40 cellular contexts compared by ENCODE assay signal in genomic region chr3:69850849-69851248, GRCh38.
"Had no signal": no experiment of that assay in that cellular context is flagged by ENCODE, and none has a peak within 500 bp of the region (broad histone marks: within the 10 kb centered on the region; RNA-seq: fewer than 3 reads in every experiment).

No MANE protein-coding gene starts in this region.

- H3K27me3 ChIP-seq: adrenal gland, ascending aorta, body of pancreas, brain microvascular endothelial cell, breast epithelium, cardiac muscle cell had no signal

- H3K27me3 Mint-ChIP-seq: activated naive CD4-positive, alpha-beta T cell treated with anti-CD3 and anti-CD28 coated beads, Interleukin-2, amount 10 ng/mL, durations not matched to agents 7 days and 5 days; activated naive CD4-positive, alpha-beta T cell treated with anti-CD3 and anti-CD28 coated beads, Interleukin-2, amount 50 U/mL, for 24 hours; activated naive CD8-positive, alpha-beta T cell; activated naive CD8-positive, alpha-beta T cell treated with anti-CD3 and anti-CD28 coated beads, Interleukin-2, amount 10 ng/mL, durations not matched to agents 7 days and 5 days; activated T-cell treated with anti-CD3 and anti-CD28 coated beads, Interleukin-2, amount 50 U/mL, for 24 hours; activated T-helper 17 cell treated with anti-CD3 and anti-CD28 coated beads, Interleukin-2, amount 50 U/mL, for 72 hours; brain; central memory CD8-positive, alpha-beta T cell had no signal

- H3K4me3 ChIP-seq: adrenal gland, ascending aorta, body of pancreas, breast epithelium, cardiac muscle cell had no signal

- H3K4me1 Mint-ChIP-seq: activated naive CD4-positive, alpha-beta T cell treated with anti-CD3 and anti-CD28 coated beads, Interleukin-2, amount 10 ng/mL, durations not matched to agents 7 days and 5 days; activated naive CD4-positive, alpha-beta T cell treated with anti-CD3 and anti-CD28 coated beads, Interleukin-2, amount 50 U/mL, for 24 hours; activated naive CD8-positive, alpha-beta T cell treated with anti-CD3 and anti-CD28 coated beads for 36 hours; activated naive CD8-positive, alpha-beta T cell treated with anti-CD3 and anti-CD28 coated beads, Interleukin-2, amount 10 ng/mL, durations not matched to agents 7 days and 5 days; activated naive CD8-positive, alpha-beta T cell treated with anti-CD3 and anti-CD28 coated beads, Interleukin-2, amount 50 U/mL, for 24 hours; activated T-helper 17 cell treated with anti-CD3 and anti-CD28 coated beads, Interleukin-2, amount 50 U/mL, for 72 hours; central memory CD8-positive, alpha-beta T cell had no signal

- ATAC-seq: activated naive CD4-positive, alpha-beta T cell treated with anti-CD3 and anti-CD28 coated beads, Interleukin-2, amount 50 U/mL, for 72 hours; activated naive CD8-positive, alpha-beta T cell treated with anti-CD3 and anti-CD28 coated beads, Interleukin-2, amount 50 U/mL, for 24 hours; activated T-cell treated with anti-CD3 and anti-CD28 coated beads, Interleukin-2, amount 50 U/mL, for 4 hours; activated T-cell treated with anti-CD3 and anti-CD28 coated beads, Interleukin-2, amount 50 U/mL, for 72 hours; activated T-helper 17 cell treated with anti-CD3 and anti-CD28 coated beads, Interleukin-2, amount 50 U/mL, for 72 hours; body of pancreas had no signal

- H3K9me3 Mint-ChIP-seq: activated naive CD4-positive, alpha-beta T cell treated with anti-CD3 and anti-CD28 coated beads for 36 hours; activated naive CD4-positive, alpha-beta T cell treated with anti-CD3 and anti-CD28 coated beads, Interleukin-2, amount 10 ng/mL, durations not matched to agents 7 days and 5 days; activated naive CD4-positive, alpha-beta T cell treated with anti-CD3 and anti-CD28 coated beads, Interleukin-2, amount 50 U/mL, for 24 hours; activated naive CD8-positive, alpha-beta T cell treated with anti-CD3 and anti-CD28 coated beads, Interleukin-2, amount 10 ng/mL, durations not matched to agents 7 days and 5 days; activated naive CD8-positive, alpha-beta T cell treated with anti-CD3 and anti-CD28 coated beads, Interleukin-2, amount 50 U/mL, for 24 hours; activated T-cell treated with anti-CD3 and anti-CD28 coated beads, Interleukin-2, amount 50 U/mL, for 72 hours; activated T-helper 1 cell treated with anti-CD3 and anti-CD28 coated beads, Interleukin-12 subunit alpha, Interleukin-12 subunit beta, Interleukin-2, Interleukin-4 antibody, amounts not matched to agents 30 ng/mL and 10 ng/mL and 1 ng/mL, durations not matched to agents 14 hours and 24 hours and 36 hours; activated T-helper 17 cell treated with anti-CD3 and anti-CD28 coated beads, Interleukin-2, amount 50 U/mL, for 72 hours; activated T-helper 2 cell treated with anti-CD3 and anti-CD28 coated beads, Interferon-gamma antibody, Interleukin-2, Interleukin-4, amounts not matched to agents 10 μg/mL and 5 μg/mL and 100 μg/mL, durations not matched to agents 14 hours and 24 hours and 36 hours; brain had no signal

- H3K4me3 Mint-ChIP-seq: activated naive CD4-positive, alpha-beta T cell treated with anti-CD3 and anti-CD28 coated beads for 36 hours; activated naive CD4-positive, alpha-beta T cell treated with anti-CD3 and anti-CD28 coated beads, Interleukin-2, amount 10 ng/mL, durations not matched to agents 7 days and 5 days; activated naive CD4-positive, alpha-beta T cell treated with anti-CD3 and anti-CD28 coated beads, Interleukin-2, amount 50 U/mL, for 24 hours; activated naive CD8-positive, alpha-beta T cell; activated naive CD8-positive, alpha-beta T cell treated with anti-CD3 and anti-CD28 coated beads for 36 hours; activated naive CD8-positive, alpha-beta T cell treated with anti-CD3 and anti-CD28 coated beads, Interleukin-2, amount 10 ng/mL, durations not matched to agents 7 days and 5 days; activated naive CD8-positive, alpha-beta T cell treated with anti-CD3 and anti-CD28 coated beads, Interleukin-2, amount 50 U/mL, for 24 hours; activated T-cell treated with anti-CD3 and anti-CD28 coated beads, Interleukin-2, amount 50 U/mL, for 24 hours; activated T-cell treated with anti-CD3 and anti-CD28 coated beads, Interleukin-2, amount 50 U/mL, for 4 hours; activated T-cell treated with anti-CD3 and anti-CD28 coated beads, Interleukin-2, amount 50 U/mL, for 72 hours; activated T-helper 1 cell treated with anti-CD3 and anti-CD28 coated beads, Interleukin-12 subunit alpha, Interleukin-12 subunit beta, Interleukin-2, Interleukin-4 antibody, amounts not matched to agents 30 ng/mL and 10 ng/mL and 1 ng/mL, durations not matched to agents 14 hours and 24 hours and 36 hours; activated T-helper 17 cell treated with anti-CD3 and anti-CD28 coated beads, Interleukin-2, amount 50 U/mL, for 72 hours; brain; central memory CD8-positive, alpha-beta T cell had no signal

- H3K4me1 ChIP-seq: breast epithelium had no signal

- H3K27ac ChIP-seq: adrenal gland, ascending aorta, body of pancreas, brain microvascular endothelial cell, breast epithelium, cardiac muscle cell had no signal

- H3K36me3 Mint-ChIP-seq: activated naive CD4-positive, alpha-beta T cell treated with anti-CD3 and anti-CD28 coated beads, Interleukin-2, amount 10 ng/mL, durations not matched to agents 7 days and 5 days; activated naive CD4-positive, alpha-beta T cell treated with anti-CD3 and anti-CD28 coated beads, Interleukin-2, amount 50 U/mL, for 24 hours; activated naive CD4-positive, alpha-beta T cell treated with anti-CD3 and anti-CD28 coated beads, Interleukin-2, amount 50 U/mL, for 72 hours; activated naive CD8-positive, alpha-beta T cell; activated naive CD8-positive, alpha-beta T cell treated with anti-CD3 and anti-CD28 coated beads for 36 hours; activated naive CD8-positive, alpha-beta T cell treated with anti-CD3 and anti-CD28 coated beads, Interleukin-2, amount 10 ng/mL, durations not matched to agents 7 days and 5 days; brain had no signal

- H3K36me3 ChIP-seq: adrenal gland, ascending aorta, brain microvascular endothelial cell, breast epithelium, cardiac muscle cell had no signal

- DNase-seq: activated effector memory CD4-positive, alpha-beta T cell treated with anti-CD3 and anti-CD28 coated beads, Interleukin-2, amount 50 U/mL, for 16 hours; activated effector memory CD4-positive, alpha-beta T cell treated with Interleukin-2 at 50 U/mL for 16 hours; activated gamma-delta T cell; activated gamma-delta T cell treated with Interleukin-2 at 50 U/mL for 16 hours; activated naive CD4-positive, alpha-beta T cell; activated naive CD4-positive, alpha-beta T cell treated with anti-CD3 and anti-CD28 coated beads for 36 hours; activated naive CD4-positive, alpha-beta T cell treated with anti-CD3 and anti-CD28 coated beads, Interleukin-2, amount 10 ng/mL, durations not matched to agents 7 days and 5 days; activated naive CD4-positive, alpha-beta T cell treated with anti-CD3 and anti-CD28 coated beads, Interleukin-2, amount 50 U/mL, for 16 hours; activated naive CD4-positive, alpha-beta T cell treated with Interleukin-2 at 50 U/mL for 16 hours; activated naive CD8-positive, alpha-beta T cell treated with anti-CD3 and anti-CD28 coated beads for 36 hours; activated naive CD8-positive, alpha-beta T cell treated with anti-CD3 and anti-CD28 coated beads, Interleukin-2, amount 10 ng/mL, durations not matched to agents 7 days and 5 days; activated naive CD8-positive, alpha-beta T cell treated with anti-CD3 and anti-CD28 coated beads, Interleukin-2, amount 50 U/mL, for 24 hours; activated T-cell treated with anti-CD3 and anti-CD28 coated beads, Interleukin-2, amount 50 U/mL, for 1 hour; activated T-cell treated with anti-CD3 and anti-CD28 coated beads, Interleukin-2, amount 50 U/mL, for 24 hours; activated T-cell treated with anti-CD3 and anti-CD28 coated beads, Interleukin-2, amount 50 U/mL, for 4 hours; activated T-cell treated with anti-CD3 and anti-CD28 coated beads, Interleukin-2, amount 50 U/mL, for 48 hours; activated T-cell treated with anti-CD3 and anti-CD28 coated beads, Interleukin-2, amount 50 U/mL, for 72 hours; adrenal gland; amniotic stem cell; amygdala; anterior cingulate cortex; aorta; body of pancreas; brain microvascular endothelial cell; caudate nucleus; central memory CD4-positive, alpha-beta T cell; cerebellar nuclear complex had no signal

- FAIRE-seq: astrocyte, bronchial epithelial cell had no signal

- H3K9me3 ChIP-seq: adrenal gland, ascending aorta, body of pancreas, breast epithelium had no signal

- H3K27ac Mint-ChIP-seq: activated naive CD4-positive, alpha-beta T cell treated with anti-CD3 and anti-CD28 coated beads for 36 hours; activated naive CD4-positive, alpha-beta T cell treated with anti-CD3 and anti-CD28 coated beads, Interleukin-2, amount 10 ng/mL, durations not matched to agents 7 days and 5 days; activated naive CD4-positive, alpha-beta T cell treated with anti-CD3 and anti-CD28 coated beads, Interleukin-2, amount 50 U/mL, for 24 hours; activated naive CD4-positive, alpha-beta T cell treated with anti-CD3 and anti-CD28 coated beads, Interleukin-2, amount 50 U/mL, for 72 hours; activated naive CD8-positive, alpha-beta T cell; activated naive CD8-positive, alpha-beta T cell treated with anti-CD3 and anti-CD28 coated beads for 36 hours; activated naive CD8-positive, alpha-beta T cell treated with anti-CD3 and anti-CD28 coated beads, Interleukin-2, amount 10 ng/mL, durations not matched to agents 7 days and 5 days; activated naive CD8-positive, alpha-beta T cell treated with anti-CD3 and anti-CD28 coated beads, Interleukin-2, amount 50 U/mL, for 24 hours; activated T-cell treated with anti-CD3 and anti-CD28 coated beads, Interleukin-2, amount 50 U/mL, for 24 hours; activated T-cell treated with anti-CD3 and anti-CD28 coated beads, Interleukin-2, amount 50 U/mL, for 72 hours; activated T-helper 1 cell treated with anti-CD3 and anti-CD28 coated beads, Interleukin-12 subunit alpha, Interleukin-12 subunit beta, Interleukin-2, Interleukin-4 antibody, amounts not matched to agents 30 ng/mL and 10 ng/mL and 1 ng/mL, durations not matched to agents 14 hours and 24 hours and 36 hours; activated T-helper 17 cell treated with anti-CD3 and anti-CD28 coated beads, Interleukin-2, amount 50 U/mL, for 72 hours; activated T-helper 2 cell treated with anti-CD3 and anti-CD28 coated beads, Interferon-gamma antibody, Interleukin-2, Interleukin-4, amounts not matched to agents 10 μg/mL and 5 μg/mL and 100 μg/mL, durations not matched to agents 14 hours and 24 hours and 36 hours; brain had no signal
